In genomic region chr2:11577101-11577883, GRCh38 we compare ENCODE assay signal across 27 cellular contexts. TPM values are rescaled to one million over a fixed set of nuclear protein-coding genes. Genes with fewer than 3 reads are reported as not detected.
DNase-seq lines count a peak whose midpoint lies in the region; ATAC-seq, FAIRE-seq and TF ChIP-seq lines count a peak whose summit lies in the region.
"Had no signal": no experiment of that assay in that cellular context is flagged by ENCODE, and none has a peak within 500 bp of the region (broad histone marks: within the 10 kb centered on the region; RNA-seq: fewer than 3 reads in every experiment).

No MANE protein-coding gene starts in this region.

- WGBS in K562 (ENCODE audit: insufficient coverage, low coverage, missing lambda C conversion rate): 4% methylated on average over 13 of the region's 14 CpGs
- 68 to 73% methylated on average over 8 to 10 of the region's 14 CpGs for WGBS in esophagus squamous epithelium, 2 donors
- WGBS in small intestine, 3 donors: 77 to 79% (median 78%) methylated on average over 14 of the region's 14 CpGs

- intact Hi-C loops in Caco-2 (cut with micrococcal nuclease; ENCODE audit: unreplicated experiment) (no loop called here), K562 (cut with micrococcal nuclease) (no loop called here), posterior vena cava (cut with DNase I) (no loop called here), esophagus squamous epithelium (cut with DNase I) (loop anchor here (10.0 kb wide), 1 partner anchor 442 kb away; a partner anchor contains a TSS)
- intact Hi-C loops in activated CD8-positive, alpha-beta T cell treated with anti-CD3 and anti-CD28 coated beads for 36 hours (cut with micrococcal nuclease): no loop called here

- POLR2A ChIA-PET in Caco-2 (lab: Charles Lee): interaction anchor here (0.5 kb wide), 1 partner anchor 23 kb away, joined by 4 read pairs; no protein-coding TSS in a partner anchor
- POLR2A ChIA-PET in K562 (lab: Yijun Ruan, JAX): interaction anchor here (0.7 to 1.2 kb wide), 2 partner anchors 12 to 155 kb away, joined by 3 to 4 read pairs; no protein-coding TSS in a partner anchor
- POLR2A ChIA-PET in activated CD8-positive, alpha-beta T cell treated with anti-CD3 and anti-CD28 coated beads for 36 hours (lab: Charles Lee): no interaction called here

- no peaks in the 10 kb centered on the region for H3K79me2 ChIP-seq in K562 (ENCODE audit: control insufficient read depth, insufficient read depth, low read length)

- no TSS peak for BruUV-seq in Caco-2 (replicated peaks; lab: Mats Ljungman, UMichigan)
- no TSS peak for BruUV-seq in K562 (replicated peaks; lab: Mats Ljungman, UMichigan)

- no peaks in the 10 kb centered on the region for H4K20me1 ChIP-seq in BLaER1
- no peaks in the 10 kb centered on the region for H4K20me1 ChIP-seq in K562 (replicated peaks; ENCODE audit: control insufficient read depth, insufficient read depth, low read length)

- in situ Hi-C loops in K562 (cut with MboI): no loop called here

- H3K36me3 ChIP-seq in BLaER1 (no peaks in the 10 kb centered on the region), Caco-2 (ENCODE audit: control insufficient read depth, insufficient read depth, low read length) (no peaks in the 10 kb centered on the region), K562 (ENCODE audit: control insufficient read depth, insufficient read depth, low read length) (no peaks in the 10 kb centered on the region; the same call in 2 of the 3 replicates), esophagus squamous epithelium (no peaks in the 10 kb centered on the region), small intestine (ENCODE audit: control insufficient read depth in 2 of 2, insufficient read depth in 2 of 2, low read length in 2 of 2) (no peaks in the 10 kb centered on the region)
- H3K36me3 ChIP-seq: HAP-1 had no signal

- no peak for TF ChIP-seq POLR2A in K562 (conservative IDR thresholded peaks at IDR 0.05)
- TF ChIP-seq POLR2A in esophagus squamous epithelium (IDR thresholded peaks at IDR 0.05): no peak

- no peak for TF ChIP-seq EP300 in K562 (IDR thresholded peaks at IDR 0.05; ENCODE audit: low read length)

- no peak for TF ChIP-seq RAD21 in K562 (CRISPR knock-in tag; conservative IDR thresholded peaks at IDR 0.05 in 1 of 2, IDR thresholded peaks at IDR 0.05 in 1 of 2)

- no peak overlapping the region for H2AFZ ChIP-seq in K562 (ENCODE audit: low read depth, low read length)
- H2AFZ ChIP-seq: GM23248, PC-9 had no signal

- peak overlapping the region; percentile 70 for H3K27ac Mint-ChIP-seq in Caco-2 (ENCODE audit: unreplicated experiment)
- no peak overlapping the region for H3K27ac Mint-ChIP-seq in activated CD8-positive, alpha-beta T cell treated with anti-CD3 and anti-CD28 coated beads for 36 hours
- H3K27ac Mint-ChIP-seq: CD8-positive, alpha-beta memory T cell had no signal

- no peak overlapping the region for H3K4me3 ChIP-seq in BLaER1
- no peak overlapping the region for H3K4me3 ChIP-seq in Caco-2 (ENCODE audit: low read depth, low read length)
- H3K4me3 ChIP-seq in K562: no peak overlapping the region
- H3K4me3 ChIP-seq in esophagus squamous epithelium: no peak overlapping the region
- no peak overlapping the region for H3K4me3 ChIP-seq in small intestine (ENCODE audit: low read depth in 1 of 2, low read length in 2 of 2)
- H3K4me3 ChIP-seq: GM23248, HAP-1, MG63, PC-9 had no signal

- H3K9me3 Mint-ChIP-seq in Caco-2 (ENCODE audit: unreplicated experiment): no peaks in the 10 kb centered on the region
- no peaks in the 10 kb centered on the region for H3K9me3 Mint-ChIP-seq in activated CD8-positive, alpha-beta T cell treated with anti-CD3 and anti-CD28 coated beads for 36 hours
- H3K9me3 Mint-ChIP-seq: CD8-positive, alpha-beta memory T cell had no signal

- H3K9ac ChIP-seq in BLaER1 (no peak overlapping the region), K562 (ENCODE audit: insufficient read depth in 1 of 2, low read depth in 2 of 2, low read length in 2 of 2) (no peak overlapping the region)
- H3K9ac ChIP-seq: GM23248 had no signal

- H3K4me1 Mint-ChIP-seq in Caco-2 (ENCODE audit: low read depth, unreplicated experiment): no peaks in the 10 kb centered on the region
- no peaks in the 10 kb centered on the region for H3K4me1 Mint-ChIP-seq in activated CD8-positive, alpha-beta T cell treated with anti-CD3 and anti-CD28 coated beads for 36 hours (ENCODE audit: low read depth)
- H3K4me1 Mint-ChIP-seq: CD8-positive, alpha-beta memory T cell had no signal

- no peak for ATAC-seq in K562
- ATAC-seq in activated CD8-positive, alpha-beta T cell treated with anti-CD3 and anti-CD28 coated beads for 36 hours: no peak

- H3K4me3 Mint-ChIP-seq in Caco-2 (ENCODE audit: unreplicated experiment): no peak overlapping the region
- H3K4me3 Mint-ChIP-seq in activated CD8-positive, alpha-beta T cell treated with anti-CD3 and anti-CD28 coated beads for 36 hours: no peak overlapping the region
- H3K4me3 Mint-ChIP-seq: CD8-positive, alpha-beta memory T cell had no signal

- H3K9me3 ChIP-seq in BLaER1: no peaks in the 10 kb centered on the region
- no peaks in the 10 kb centered on the region for H3K9me3 ChIP-seq in Caco-2
- H3K9me3 ChIP-seq in K562 (replicated peaks; ENCODE audit: control insufficient read depth, insufficient read depth, low read depth, low read length): no peaks in the 10 kb centered on the region
- no peaks in the 10 kb centered on the region for H3K9me3 ChIP-seq in esophagus squamous epithelium
- no peaks in the 10 kb centered on the region for H3K9me3 ChIP-seq in small intestine (ENCODE audit: control insufficient read depth, low read depth)
- H3K9me3 ChIP-seq: HAP-1, MG63 had no signal

- DNase-seq in Caco-2 (no peak), K562 (ENCODE audit: extremely low read depth in 1 of 4, low spot score in 3 of 4) (no peak), posterior vena cava (ENCODE audit: low spot score) (peak; percentile 81), C1 segment of cervical spinal cord (lab: John Stamatoyannopoulos, UW) (no peak), esophagus squamous epithelium (lab: John Stamatoyannopoulos, UW) (no peak), small intestine (no peak)
- DNase-seq in activated CD8-positive, alpha-beta T cell treated with anti-CD3 and anti-CD28 coated beads for 36 hours: no peak
- DNase-seq: DND-41; GM23248; KG1; MG63; NCI-H1105 treated with DMSO at 0.1 percent for 48 hours; NCI-H146; NCI-H2029; NCI-H446; NCI-H526; NCI-H82; NK-92 treated with Interleukin-12 subunit alpha and Interleukin-12 subunit beta, amount 100 ng/mL, for 24 hours; PC-9; RPMI8226; SHP77 had no signal

- H3K27me3 ChIP-seq in BLaER1: no peaks in the 10 kb centered on the region
- no peaks in the 10 kb centered on the region for H3K27me3 ChIP-seq in Caco-2 (replicated peaks; ENCODE audit: control insufficient read depth, insufficient read depth, low read length)
- peaks cover 11 to 98% of the 10 kb centered on the region in 2 experiments; a peak in 4 of 5 replicates for H3K27me3 ChIP-seq in K562 (ENCODE audit: control insufficient read depth in 2 of 2, insufficient read depth in 2 of 2, low read length in 2 of 2)
- no peaks in the 10 kb centered on the region for H3K27me3 ChIP-seq in esophagus squamous epithelium
- no peaks in the 10 kb centered on the region for H3K27me3 ChIP-seq in small intestine (ENCODE audit: control insufficient read depth in 2 of 2, insufficient read depth in 2 of 2, low read length in 2 of 2)
- H3K27me3 ChIP-seq: MG63 had no signal

- no peak for TF ChIP-seq CTCF in Caco-2 (IDR thresholded peaks at IDR 0.05; ENCODE audit: insufficient read depth in 1 of 2, low read depth in 1 of 2, low read length in 1 of 2, severe bottlenecking in 1 of 2, unreplicated experiment in 1 of 2)
- TF ChIP-seq CTCF in K562 (IDR thresholded peaks at IDR 0.05 in 2 of 3, conservative IDR thresholded peaks at IDR 0.05 in 1 of 3; ENCODE audit: insufficient read depth in 2 of 3, low read depth in 1 of 3, low read length in 3 of 3): no peak
- TF ChIP-seq CTCF in activated CD8-positive, alpha-beta T cell treated with anti-CD3 and anti-CD28 coated beads for 36 hours (IDR thresholded peaks at IDR 0.05): no peak
- no peak for TF ChIP-seq CTCF in esophagus squamous epithelium (IDR thresholded peaks at IDR 0.05)

- CTCF ChIA-PET in Caco-2 (lab: Charles Lee): no interaction called here
- CTCF ChIA-PET in K562 (lab: Yijun Ruan, JAX; ENCODE audit: low intra/inter-chr PET ratio): interaction anchor here (0.6 kb wide), 1 partner anchor 88 kb away, joined by 3 read pairs; no protein-coding TSS in a partner anchor
- CTCF ChIA-PET in activated CD8-positive, alpha-beta T cell treated with anti-CD3 and anti-CD28 coated beads for 36 hours (lab: Charles Lee): no interaction called here

- H3K36me3 Mint-ChIP-seq in Caco-2 (ENCODE audit: insufficient read depth, unreplicated experiment): no peaks in the 10 kb centered on the region
- no peaks in the 10 kb centered on the region for H3K36me3 Mint-ChIP-seq in activated CD8-positive, alpha-beta T cell treated with anti-CD3 and anti-CD28 coated beads for 36 hours (ENCODE audit: low read depth)
- H3K36me3 Mint-ChIP-seq: CD8-positive, alpha-beta memory T cell had no signal

- H3K27ac ChIP-seq in BLaER1 (no peak overlapping the region), K562 (ENCODE audit: extremely low read depth, low read depth, low read length) (no peak overlapping the region), esophagus squamous epithelium (no peak overlapping the region), small intestine (ENCODE audit: low read depth in 1 of 2, low read length in 1 of 2) (no peak overlapping the region)
- H3K27ac ChIP-seq: GM23248, PC-9 had no signal

- H3K9me1 ChIP-seq in K562 (ENCODE audit: control insufficient read depth, insufficient read depth, low read length): no peaks in the 10 kb centered on the region

- peak overlapping the region; percentile 24; the same call in 1 of the 2 replicates for H3K4me2 ChIP-seq in BLaER1
- 0 out of 2 replicates have a peak overlapping the region, but pooled peaks have one; percentile 19 for H3K4me2 ChIP-seq in K562 (ENCODE audit: insufficient read depth, low read length)
- H3K4me2 ChIP-seq: PC-9 had no signal

- no peaks in the 10 kb centered on the region for H3K27me3 Mint-ChIP-seq in Caco-2 (ENCODE audit: insufficient read depth, unreplicated experiment)
- peaks cover 1% of the 10 kb centered on the region for H3K27me3 Mint-ChIP-seq in activated CD8-positive, alpha-beta T cell treated with anti-CD3 and anti-CD28 coated beads for 36 hours

- H3K4me1 ChIP-seq in BLaER1 (peaks cover 11% of the 10 kb centered on the region; the same call in 1 of the 2 replicates), Caco-2 (no peaks in the 10 kb centered on the region), K562 (replicated peaks in 1 of 2; ENCODE audit: control insufficient read depth in 2 of 2, insufficient read depth in 2 of 2, low read length in 2 of 2) (peaks cover 4 to 9% of the 10 kb centered on the region in 2 experiments; a peak in 3 of 5 replicates), esophagus squamous epithelium (peaks cover 0 to under 1% (median 0%) of the 10 kb centered on the region in 3 donors), small intestine (ENCODE audit: control insufficient read depth in 2 of 2, insufficient read depth in 1 of 2, low read depth in 1 of 2, low read length in 1 of 2) (no peaks in the 10 kb centered on the region)
- H3K4me1 ChIP-seq: HAP-1 had no signal

- FAIRE-seq in K562 (lab: Jason Lieb, UNC) (no peak), small intestine (lab: Jason Lieb, UNC) (no peak)
- FAIRE-seq: GM12892, HTR-8/SVneo had no signal

RNA-seq across cellular contexts. Expression of gene GREB1, which starts 43.4 kb away (rescaled TPM):
- 2.2 and 2.4 TPM in 2 replicates for total RNA-seq in Caco-2 (2022)
- total RNA-seq in K562 (2011; cell fraction: chromatin; rRNA removed; ENCODE audit: low replicate concordance): 0.21 and 0.90 TPM in 2 replicates
- total RNA-seq in K562 (2011; cell fraction: nucleolus; rRNA removed): 0.33 and 1.2 TPM in 2 replicates
- not detected in 2 replicates for total RNA-seq in K562 (2011; cell fraction: nucleoplasm; rRNA removed)
- 0.65 TPM in 1 of 2 replicates, not detected in the other for total RNA-seq in K562 (2014; rRNA removed)
- total RNA-seq in K562 (2014; rRNA removed; fragmentation: Illumina TruSeq; extraction: Trizol): 0.44 TPM in 1 of 2 replicates, not detected in the other
- total RNA-seq in K562 (2015; rRNA removed; fragmentation: Illumina TruSeq; extraction: Trizol): 0.07 and 0.19 TPM in 2 replicates
- 0.42 and 1.3 TPM in 2 replicates for total RNA-seq in K562 (2021)
- polyA plus RNA-seq in K562 (2011; rRNA removed): 0.07 and 0.22 TPM in 2 replicates
- 0.15 and 0.21 TPM in 2 replicates for polyA plus RNA-seq in K562 (2011; cell fraction: cytosol; rRNA removed)
- 0.04 and 0.13 TPM in 2 replicates for polyA plus RNA-seq in K562 (2011; cell fraction: nucleus; rRNA removed)
- polyA plus RNA-seq in K562 (2012): 0.15 and 0.16 TPM in 2 replicates
- polyA plus RNA-seq in K562 (2014; fragmentation: Illumina TruSeq; extraction: Trizol): 0.07 and 0.09 TPM in 2 replicates
- polyA plus RNA-seq in K562 (2014; fragmentation: Nextera tagmentation; extraction: Ambion mirVana): under 1 TPM; 0.04 to 0.11 TPM
- 0.58 and 0.86 TPM in 2 replicates for polyA plus RNA-seq in K562 (2014; rRNA removed)
- not detected in 2 replicates for polyA minus RNA-seq in K562 (2011; rRNA and poly(A)+ RNA removed)
- not detected in 2 replicates for polyA minus RNA-seq in K562 (2011; cell fraction: cytosol; rRNA and poly(A)+ RNA removed)
- polyA minus RNA-seq in K562 (2011; cell fraction: nucleus; rRNA and poly(A)+ RNA removed): not detected in 2 replicates
- total RNA-seq in posterior vena cava: 10 to 100 TPM in 1 of 2 donors, 1 to 10 TPM in 1; 7.4 to 15.4 TPM
- total RNA-seq in activated CD8-positive, alpha-beta T cell treated with anti-CD3 and anti-CD28 coated beads for 36 hours: 1 to 10 TPM; 1.5 TPM
- 1 to 10 TPM in 1 of 4 donors, under 1 TPM in 3; 0.08 to 1.7 (median 0.51) TPM for total RNA-seq in esophagus squamous epithelium
- 1 to 10 TPM in 1 of 3 donors, under 1 TPM in 1, not detected in 1; 0.76 to 1.4 TPM for polyA plus RNA-seq in small intestine
- total RNA-seq: GM23248 had no signal
- polyA plus RNA-seq: BJ, GM23248 had no signal
